In genomic region chr1:53299233-53299632, GRCh38 we compare ENCODE assay signal across 20 cellular contexts. TPM values are rescaled to one million over a fixed set of nuclear protein-coding genes. Genes with fewer than 3 reads are reported as not detected.
DNase-seq lines count a peak whose midpoint lies in the region; ATAC-seq and TF ChIP-seq lines count a peak whose summit lies in the region.
"Had no signal": no experiment of that assay in that cellular context is flagged by ENCODE, and none has a peak within 500 bp of the region (broad histone marks: within the 10 kb centered on the region; RNA-seq: fewer than 3 reads in every experiment).

No MANE protein-coding gene starts in this region.

- no peaks in the 10 kb centered on the region for H3K36me3 Mint-ChIP-seq in activated naive CD4-positive, alpha-beta T cell treated with anti-CD3 and anti-CD28 coated beads, Interleukin-2, amount 50 U/mL, for 72 hours
- peaks cover 1% of the 10 kb centered on the region for H3K36me3 Mint-ChIP-seq in central memory CD8-positive, alpha-beta T cell (ENCODE audit: insufficient read depth)
- H3K36me3 Mint-ChIP-seq in activated CD8-positive, alpha-beta memory T cell treated with anti-CD3 and anti-CD28 coated beads, Interleukin-2, amount 10 ng/mL, durations not matched to agents 7 days and 5 days, result no peaks in the 10 kb centered on the region
- H3K36me3 Mint-ChIP-seq: CD4-positive, alpha-beta memory T cell had no signal

- intact Hi-C loops in gastrocnemius medialis (cut with DNase I; ENCODE audit: low total_unique reads), result no loop called here

- no peaks in the 10 kb centered on the region for H3K27me3 Mint-ChIP-seq in central memory CD8-positive, alpha-beta T cell
- H3K27me3 Mint-ChIP-seq in activated CD8-positive, alpha-beta memory T cell treated with anti-CD3 and anti-CD28 coated beads, Interleukin-2, amount 10 ng/mL, durations not matched to agents 7 days and 5 days, result no peaks in the 10 kb centered on the region
- H3K27me3 Mint-ChIP-seq: CD4-positive, alpha-beta memory T cell had no signal

- no peak overlapping the region for H3K4me3 Mint-ChIP-seq in central memory CD8-positive, alpha-beta T cell
- no peak overlapping the region for H3K4me3 Mint-ChIP-seq in activated CD8-positive, alpha-beta memory T cell treated with anti-CD3 and anti-CD28 coated beads, Interleukin-2, amount 10 ng/mL, durations not matched to agents 7 days and 5 days
- H3K4me3 Mint-ChIP-seq: CD4-positive, alpha-beta memory T cell had no signal

- TF ChIP-seq POLR2A in gastrocnemius medialis (IDR thresholded peaks at IDR 0.05), result no peak

- no peak for TF ChIP-seq CTCF in gastrocnemius medialis (IDR thresholded peaks at IDR 0.05 in 4 of 5, conservative IDR thresholded peaks at IDR 0.05 in 1 of 5)

- in situ Hi-C loops in gastrocnemius medialis (cut with MboI; ENCODE audit: low sequenced_read_pairs in 4 of 4), result no loop called here

- H3K4me1 Mint-ChIP-seq in central memory CD8-positive, alpha-beta T cell, result peaks cover 22% of the 10 kb centered on the region
- H3K4me1 Mint-ChIP-seq in activated CD8-positive, alpha-beta memory T cell treated with anti-CD3 and anti-CD28 coated beads, Interleukin-2, amount 10 ng/mL, durations not matched to agents 7 days and 5 days, result peaks cover 14% of the 10 kb centered on the region

- ATAC-seq in activated naive CD4-positive, alpha-beta T cell treated with anti-CD3 and anti-CD28 coated beads, Interleukin-2, amount 50 U/mL, for 72 hours, result no peak
- no peak for ATAC-seq in central memory CD8-positive, alpha-beta T cell (replicated peaks; ENCODE audit: extremely low read depth, poor library complexity, severe bottlenecking)
- peak; percentile 74 to 77 for ATAC-seq in gastrocnemius medialis
- ATAC-seq in activated CD8-positive, alpha-beta memory T cell treated with anti-CD3 and anti-CD28 coated beads, Interleukin-2, amount 10 ng/mL, durations not matched to agents 7 days and 5 days, result no peak
- no peak for ATAC-seq in GM19397 (IDR thresholded peaks at IDR 0.05; ENCODE audit: unreplicated experiment)

- CTCF ChIA-PET in activated CD8-positive, alpha-beta memory T cell treated with anti-CD3 and anti-CD28 coated beads, Interleukin-2, amount 10 ng/mL, durations not matched to agents 7 days and 5 days (lab: Charles Lee), result interaction anchor here (1.1 kb wide), 1 partner anchor 8 kb away, joined by 3 read pairs; no protein-coding TSS in a partner anchor

- H3K4me3 ChIP-seq in gastrocnemius medialis, result no peak overlapping the region
- H3K4me3 ChIP-seq: GM23248, SJSA1 had no signal

- H3K4me1 ChIP-seq in gastrocnemius medialis, result no peaks in the 10 kb centered on the region
- H3K4me1 ChIP-seq: SJSA1 had no signal

- H3K27ac ChIP-seq in gastrocnemius medialis, result no peak overlapping the region
- H3K27ac ChIP-seq: GM23248, SJSA1 had no signal

- no peak for DNase-seq in activated naive CD4-positive, alpha-beta T cell treated with anti-CD3 and anti-CD28 coated beads, Interleukin-2, amount 50 U/mL, for 72 hours (ENCODE audit: low spot score in 2 of 2)
- DNase-seq in activated naive CD4-positive, alpha-beta T cell treated with Interleukin-2 at 50 U/mL for 16 hours, result no peak
- DNase-seq in LHCN-M2 (ENCODE audit: low read depth) (peak; percentile 75), gastrocnemius medialis (peak in 1 of 2 donors; percentile 27), amniotic stem cell (lab: John Stamatoyannopoulos, UW) (no peak)
- DNase-seq in central memory CD8-positive, alpha-beta T cell (ENCODE audit: low spot score in 2 of 2), result no peak
- no peak for DNase-seq in activated CD8-positive, alpha-beta memory T cell treated with anti-CD3 and anti-CD28 coated beads, Interleukin-2, amount 10 ng/mL, durations not matched to agents 7 days and 5 days
- DNase-seq: 8988T; CD4-positive, alpha-beta memory T cell; DMS153; GF-D8; GM23248; KBM-7; MV-4-11; NCI-H1417; NCI-H187 treated with DMSO at 0.1 percent for 48 hours; NCI-H345; NCI-H524 treated with DMSO at 0.1 percent for 48 hours had no signal

- no peaks in the 10 kb centered on the region for H3K27me3 ChIP-seq in gastrocnemius medialis
- H3K27me3 ChIP-seq: SJSA1 had no signal

- no peaks in the 10 kb centered on the region for H3K36me3 ChIP-seq in gastrocnemius medialis

- H3K9me3 ChIP-seq in gastrocnemius medialis, result no peaks in the 10 kb centered on the region
- H3K9me3 ChIP-seq: SJSA1 had no signal

- H3K9me3 Mint-ChIP-seq in activated naive CD4-positive, alpha-beta T cell treated with anti-CD3 and anti-CD28 coated beads, Interleukin-2, amount 50 U/mL, for 72 hours, result no peaks in the 10 kb centered on the region
- no peaks in the 10 kb centered on the region for H3K9me3 Mint-ChIP-seq in central memory CD8-positive, alpha-beta T cell
- no peaks in the 10 kb centered on the region for H3K9me3 Mint-ChIP-seq in activated CD8-positive, alpha-beta memory T cell treated with anti-CD3 and anti-CD28 coated beads, Interleukin-2, amount 10 ng/mL, durations not matched to agents 7 days and 5 days (ENCODE audit: low read depth)
- H3K9me3 Mint-ChIP-seq: CD4-positive, alpha-beta memory T cell had no signal

- H3K27ac Mint-ChIP-seq in activated naive CD4-positive, alpha-beta T cell treated with anti-CD3 and anti-CD28 coated beads, Interleukin-2, amount 50 U/mL, for 72 hours, result peak overlapping the region; percentile 65 to 68
- peak overlapping the region; percentile 62 for H3K27ac Mint-ChIP-seq in central memory CD8-positive, alpha-beta T cell (ENCODE audit: low read depth)
- no peak overlapping the region for H3K27ac Mint-ChIP-seq in activated CD8-positive, alpha-beta memory T cell treated with anti-CD3 and anti-CD28 coated beads, Interleukin-2, amount 10 ng/mL, durations not matched to agents 7 days and 5 days

RNA-seq across cellular contexts. Expression of gene LRP8, which starts 28.6 kb away (rescaled TPM):
- total RNA-seq in activated naive CD4-positive, alpha-beta T cell treated with anti-CD3 and anti-CD28 coated beads, Interleukin-2, amount 50 U/mL, for 72 hours, result 10 to 100 TPM; 39.8 to 43.7 TPM
- total RNA-seq in LHCN-M2 (2014; rRNA removed), result 7.7 and 10.0 TPM in 2 replicates
- 4.2 TPM for polyA plus RNA-seq in LHCN-M2 (2012)
- 1 to 10 TPM in 2 of 4 donors, under 1 TPM in 2; 0.36 to 4.2 (median 1.4) TPM for total RNA-seq in gastrocnemius medialis
- total RNA-seq in activated CD8-positive, alpha-beta memory T cell treated with anti-CD3 and anti-CD28 coated beads, Interleukin-2, amount 10 ng/mL, durations not matched to agents 7 days and 5 days, result 10 to 100 TPM; 65.1 to 82.5 TPM

Comparison
In these comparisons a context has a peak if more than half of its experiments do, and no peak if none do; other contexts are left out.
1. ATAC-seq: peak in gastrocnemius medialis (2 of 2); none in activated naive CD4-positive, alpha-beta T cell treated with anti-CD3 and anti-CD28 coated beads, Interleukin-2, amount 50 U/mL, for 72 hours (0 of 2), central memory CD8-positive, alpha-beta T cell (single experiment), activated CD8-positive, alpha-beta memory T cell treated with anti-CD3 and anti-CD28 coated beads, Interleukin-2, amount 10 ng/mL, durations not matched to agents 7 days and 5 days (single experiment) and GM19397 (single experiment).